28 cellular contexts compared by ENCODE assay signal in genomic region chr17:63657776-63658175, GRCh38.
"Had no signal": no experiment of that assay in that cellular context is flagged by ENCODE, and none has a peak within 500 bp of the region (broad histone marks: within the 10 kb centered on the region; RNA-seq: fewer than 3 reads in every experiment).

No MANE protein-coding gene starts in this region.

- H3K27me3 Mint-ChIP-seq: naive thymus-derived CD8-positive, alpha-beta T cell had no signal

- H3K9me3 ChIP-seq: gastrocnemius medialis, heart left ventricle, left lung, pancreas, prostate gland, right atrium auricular region, stomach, tibial nerve, upper lobe of left lung had no signal

- H3K4me1 ChIP-seq: prostate gland, right atrium auricular region had no signal

- H3K36me3 ChIP-seq: prostate gland had no signal

- H3K27ac Mint-ChIP-seq: nephron progenitor cell had no signal

- H3K9me3 Mint-ChIP-seq: naive thymus-derived CD8-positive, alpha-beta T cell; nephron progenitor cell had no signal

- DNase-seq: dorsolateral prefrontal cortex; effector CD4-positive, alpha-beta T cell; foreskin fibroblast; gastrocnemius medialis; heart left ventricle; kidney; left cardiac atrium; left lung; mesendoderm; naive thymus-derived CD8-positive, alpha-beta T cell; nephron progenitor cell; nucleus accumbens; pancreas; stimulated activated CD4-positive, alpha-beta T cell treated with anti-CD3 and anti-CD28 coated beads, Interleukin-12 subunit alpha, Interleukin-12 subunit beta, amount 100 ng/mL, for 4 hours; stimulated activated CD4-positive, alpha-beta T cell treated with anti-CD3 and anti-CD28 coated beads, Interleukin-1b, Interleukin-23, amount 100 ng/mL, for 48 hours; stimulated activated CD4-positive, alpha-beta T cell treated with anti-CD3 and anti-CD28 coated beads, Interleukin-4, amount 100 ng/mL, for 1 hour; stimulated activated CD8-positive, alpha-beta memory T cell treated with anti-CD3 and anti-CD28 coated beads, Interleukin-4, amount 100 ng/mL, for 48 hours; stimulated activated naive CD4-positive, alpha-beta T cell treated with Interleukin-2 at 50 U/mL for 16 hours; stomach; upper lobe of left lung had no signal

- ATAC-seq: gastrocnemius medialis; heart left ventricle; left cardiac atrium; left lung; naive thymus-derived CD8-positive, alpha-beta T cell; pancreas; sciatic nerve had no signal

- H3K4me2 ChIP-seq: hepatocyte, smooth muscle cell had no signal

- H3K79me2 ChIP-seq: hepatocyte had no signal

- H3K27me3 ChIP-seq: dorsolateral prefrontal cortex, gastrocnemius medialis, heart left ventricle, hepatocyte, left lung, pancreas, right atrium auricular region, stomach, tibial nerve, upper lobe of left lung had no signal

- H3K27ac ChIP-seq: gastrocnemius medialis, heart left ventricle, hepatocyte, left lung, pancreas, prostate gland, right atrium auricular region, stomach, tibial nerve, upper lobe of left lung had no signal

- FAIRE-seq: colon, kidney, pancreas, urothelium cell line had no signal

- H3K4me3 Mint-ChIP-seq: naive thymus-derived CD8-positive, alpha-beta T cell; nephron progenitor cell had no signal

- H3K4me3 ChIP-seq: dorsolateral prefrontal cortex, gastrocnemius medialis, heart left ventricle, hepatocyte, left lung, pancreas, prostate gland, right atrium auricular region, smooth muscle cell, stomach, tibial nerve, upper lobe of left lung had no signal

- H2AFZ ChIP-seq: hepatocyte had no signal
